ENCODE assay signal across 2 cellular contexts in the genomic region with DNA sequence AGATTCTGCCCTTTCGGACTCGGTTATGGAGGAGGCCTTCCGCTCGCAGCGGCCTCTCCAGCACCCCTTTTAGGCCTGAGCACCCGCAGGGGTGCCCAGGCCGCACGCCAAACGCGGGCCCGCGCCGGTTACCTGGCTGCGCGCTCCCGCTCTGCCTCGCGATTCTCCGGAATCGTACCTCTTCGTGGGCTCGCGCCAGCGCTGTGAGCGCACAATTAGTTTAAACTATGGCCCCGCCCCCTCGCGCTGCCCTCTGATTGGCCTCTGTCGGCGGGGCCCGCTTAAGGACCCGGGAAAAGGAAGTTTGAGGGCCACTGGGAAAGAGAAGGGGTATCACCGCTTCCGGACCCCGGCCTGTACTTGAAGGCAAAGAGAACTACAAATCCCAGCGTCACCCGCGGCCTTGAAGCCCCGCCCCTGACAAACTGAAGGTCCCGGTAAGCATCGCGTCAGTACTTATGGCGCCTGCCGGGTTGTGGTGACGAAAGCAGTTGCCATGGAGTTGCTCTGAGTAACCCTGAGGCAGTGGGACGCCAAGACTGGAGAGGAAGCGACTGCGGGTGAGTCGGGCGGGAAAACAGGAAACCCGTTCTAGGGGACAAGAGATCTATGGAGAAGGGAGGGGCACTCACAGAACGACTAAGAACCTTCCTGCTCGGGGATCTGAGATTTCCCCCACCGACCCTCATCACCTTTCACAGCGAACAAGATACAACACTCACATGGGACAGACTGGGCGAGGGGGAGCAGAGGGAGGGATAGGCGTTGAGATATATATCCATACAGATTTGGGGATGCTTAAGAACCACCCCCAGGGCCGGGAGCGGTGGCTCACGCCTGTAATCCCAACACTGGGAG.
TF ChIP-seq lines count a peak whose summit lies in the region.

Gene LRRC51, plus strand, starts transcription at position 525 of the 858 bp plus-strand sequence. CDS start 8,234 bp downstream, outside the sequence.
A gene with protein sequence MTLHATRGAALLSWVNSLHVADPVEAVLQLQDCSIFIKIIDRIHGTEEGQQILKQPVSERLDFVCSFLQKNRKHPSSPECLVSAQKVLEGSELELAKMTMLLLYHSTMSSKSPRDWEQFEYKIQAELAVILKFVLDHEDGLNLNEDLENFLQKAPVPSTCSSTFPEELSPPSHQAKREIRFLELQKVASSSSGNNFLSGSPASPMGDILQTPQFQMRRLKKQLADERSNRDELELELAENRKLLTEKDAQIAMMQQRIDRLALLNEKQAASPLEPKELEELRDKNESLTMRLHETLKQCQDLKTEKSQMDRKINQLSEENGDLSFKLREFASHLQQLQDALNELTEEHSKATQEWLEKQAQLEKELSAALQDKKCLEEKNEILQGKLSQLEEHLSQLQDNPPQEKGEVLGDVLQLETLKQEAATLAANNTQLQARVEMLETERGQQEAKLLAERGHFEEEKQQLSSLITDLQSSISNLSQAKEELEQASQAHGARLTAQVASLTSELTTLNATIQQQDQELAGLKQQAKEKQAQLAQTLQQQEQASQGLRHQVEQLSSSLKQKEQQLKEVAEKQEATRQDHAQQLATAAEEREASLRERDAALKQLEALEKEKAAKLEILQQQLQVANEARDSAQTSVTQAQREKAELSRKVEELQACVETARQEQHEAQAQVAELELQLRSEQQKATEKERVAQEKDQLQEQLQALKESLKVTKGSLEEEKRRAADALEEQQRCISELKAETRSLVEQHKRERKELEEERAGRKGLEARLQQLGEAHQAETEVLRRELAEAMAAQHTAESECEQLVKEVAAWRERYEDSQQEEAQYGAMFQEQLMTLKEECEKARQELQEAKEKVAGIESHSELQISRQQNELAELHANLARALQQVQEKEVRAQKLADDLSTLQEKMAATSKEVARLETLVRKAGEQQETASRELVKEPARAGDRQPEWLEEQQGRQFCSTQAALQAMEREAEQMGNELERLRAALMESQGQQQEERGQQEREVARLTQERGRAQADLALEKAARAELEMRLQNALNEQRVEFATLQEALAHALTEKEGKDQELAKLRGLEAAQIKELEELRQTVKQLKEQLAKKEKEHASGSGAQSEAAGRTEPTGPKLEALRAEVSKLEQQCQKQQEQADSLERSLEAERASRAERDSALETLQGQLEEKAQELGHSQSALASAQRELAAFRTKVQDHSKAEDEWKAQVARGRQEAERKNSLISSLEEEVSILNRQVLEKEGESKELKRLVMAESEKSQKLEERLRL (N-terminal part only) (minus strand): TSS at position 217 of the 858 bp plus-strand sequence. CDS start 44,599 bp downstream, outside the sequence.

TF ChIP-seq in HCT116, 20 proteins besides CTCF, POLR2A, EP300 and RAD21 (continued from another document):
- TF ChIP-seq REST (IDR thresholded peaks at IDR 0.05; ENCODE audit: low read depth) (no peak), ZBTB33 (IDR thresholded peaks at IDR 0.05; ENCODE audit: extremely low read depth, insufficient replicate concordance, low read length) (peak; percentile 80), SIN3A (IDR thresholded peaks at IDR 0.05; ENCODE audit: low read depth) (peak; percentile 83; the same call in 1 of the 2 replicates), MAX (IDR thresholded peaks at IDR 0.05) (peak; percentile 70; the same call in 1 of the 2 replicates), CBX3 (IDR thresholded peaks at IDR 0.05; ENCODE audit: low read depth) (no peak; the same call in 1 of the 2 replicates), JUND (IDR thresholded peaks at IDR 0.05) (no peak), ELF1 (IDR thresholded peaks at IDR 0.05; ENCODE audit: borderline replicate concordance, low read depth) (peak; percentile 94), SRF (IDR thresholded peaks at IDR 0.05; ENCODE audit: low read depth) (no peak; the same call in 1 of the 2 replicates), ZNF274 (IDR thresholded peaks at IDR 0.05; ENCODE audit: low read depth, low read length) (no peak), TCF7L2 (IDR thresholded peaks at IDR 0.05; ENCODE audit: borderline replicate concordance, extremely low read depth, insufficient read depth, insufficient read length) (no peak), FOSL1 (IDR thresholded peaks at IDR 0.05; ENCODE audit: low read depth) (no peak), ZFX (IDR thresholded peaks at IDR 0.05) (peak; percentile 65), EZH2 (IDR thresholded peaks at IDR 0.05) (no peak), EZH2phosphoT487 (IDR thresholded peaks at IDR 0.05; ENCODE audit: borderline replicate concordance) (no peak)
TF ChIP-seq in HCT116: peak in this region for 9.

TF ChIP-seq in neural cell, 6 proteins besides CTCF, POLR2A, EP300 and RAD21 (continued from another document):
- TF ChIP-seq REST (IDR thresholded peaks at IDR 0.05; ENCODE audit: borderline replicate concordance) (no peak), EZH2 (IDR thresholded peaks at IDR 0.05; ENCODE audit: borderline replicate concordance, insufficient read depth, low read length, poor library complexity, severe bottlenecking) (no peak), POLR2AphosphoS5 (IDR thresholded peaks at IDR 0.05) (peak; percentile 72)
